Comparison of ENCODE assay signal across 19 cellular contexts in the genomic region with DNA sequence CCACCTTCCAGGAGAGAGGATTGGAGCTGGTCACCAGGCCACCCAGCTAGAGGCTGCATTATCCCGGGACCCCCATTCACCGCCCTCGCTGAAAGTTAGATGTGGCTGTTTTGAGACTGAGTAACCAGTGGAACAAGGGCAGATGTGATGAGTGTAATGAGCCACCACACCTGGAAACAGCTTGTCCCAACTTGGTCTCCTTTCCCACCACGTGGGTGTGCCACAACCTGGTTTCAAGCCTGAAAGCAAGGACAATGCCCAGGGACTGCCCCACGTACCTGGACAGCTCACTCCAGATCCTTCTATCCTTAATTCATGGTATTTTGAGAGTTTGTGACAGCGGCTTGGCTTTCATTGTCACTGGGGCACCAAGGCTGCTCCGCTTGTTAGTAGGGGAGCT. TPM values are rescaled to one million over a fixed set of nuclear protein-coding genes. Genes with fewer than 3 reads are reported as not detected.
DNase-seq lines count a peak whose midpoint lies in the region; ATAC-seq, FAIRE-seq and TF ChIP-seq lines count a peak whose summit lies in the region.
"Had no signal": no experiment of that assay in that cellular context is flagged by ENCODE, and none has a peak within 500 bp of the region (broad histone marks: within the 10 kb centered on the region; RNA-seq: fewer than 3 reads in every experiment).

No MANE protein-coding gene starts in this region.

- ATAC-seq in GM18511 (IDR thresholded peaks at IDR 0.05; ENCODE audit: unreplicated experiment) (no peak), natural killer cell (no peak)

- TF ChIP-seq EP300 in tibial nerve (IDR thresholded peaks at IDR 0.05), result peak in 1 of 2 donors; percentile 20

- H3K9me3 Mint-ChIP-seq in natural killer cell, result peaks cover 0 to 4% of the 10 kb centered on the region in 2 donors
- H3K9me3 Mint-ChIP-seq: CD8-positive, alpha-beta memory T cell; HFFc6 had no signal

- peak overlapping the region; percentile 44 for H2AFZ ChIP-seq in keratinocyte (ENCODE audit: control insufficient read depth, low read length)
- H2AFZ ChIP-seq in osteoblast (ENCODE audit: low read length), result no peak overlapping the region
- H2AFZ ChIP-seq: PC-9 had no signal

- FAIRE-seq in keratinocyte (lab: Jason Lieb, UNC), result peak; percentile 86

- 76 to 85% methylated on average over 7 of the region's 7 CpGs for WGBS in tibial nerve, 2 donors

- H3K79me2 ChIP-seq in keratinocyte (ENCODE audit: control insufficient read depth, insufficient read depth, low read length), result no peaks in the 10 kb centered on the region
- no peaks in the 10 kb centered on the region for H3K79me2 ChIP-seq in osteoblast (ENCODE audit: insufficient read depth, low read length)

- peaks cover 0 to 5% of the 10 kb centered on the region in 2 donors for H3K27me3 Mint-ChIP-seq in natural killer cell (ENCODE audit: low read depth in 2 of 2)

- DNase-seq in WERI-Rb-1 (no peak), dorsolateral prefrontal cortex (no peak), keratinocyte (ENCODE audit: low read depth, low spot score) (no peak), tibial nerve (ENCODE audit: low spot score in 2 of 2) (no peak), natural killer cell (no peak), D341Med (ENCODE audit: low spot score) (no peak), osteoblast (ENCODE audit: insufficient read length, low spot score, missing footprints) (no peak)
- DNase-seq: C1 segment of cervical spinal cord; CD8-positive, alpha-beta memory T cell; DMS79 treated with DMSO at 0.1 percent for 48 hours; H7; HFFc6; MV-4-11; NCI-H187 treated with DMSO at 0.1 percent for 48 hours; NCI-H345; NCI-H526; PC-9 had no signal

- no peaks in the 10 kb centered on the region for H3K9me1 ChIP-seq in keratinocyte (ENCODE audit: control insufficient read depth, extremely low read depth, insufficient read depth, low read length)

- H3K4me1 ChIP-seq in keratinocyte (ENCODE audit: control insufficient read depth, extremely low read depth, insufficient read depth, low read length) (peaks cover 45% of the 10 kb centered on the region), tibial nerve (peaks cover 0 to 70% (median 41%) of the 10 kb centered on the region in 4 donors), osteoblast (ENCODE audit: insufficient read depth, low read length) (peaks cover 15% of the 10 kb centered on the region)

- no peak overlapping the region for H3K4me3 Mint-ChIP-seq in natural killer cell
- H3K4me3 Mint-ChIP-seq: HFFc6 had no signal

- H3K27me3 ChIP-seq in WERI-Rb-1 (ENCODE audit: insufficient read depth, low read depth, severe bottlenecking) (no peaks in the 10 kb centered on the region), dorsolateral prefrontal cortex (no peaks in the 10 kb centered on the region), keratinocyte (ENCODE audit: control insufficient read depth, extremely low read depth, insufficient read depth, low read length) (no peaks in the 10 kb centered on the region), tibial nerve (no peaks in the 10 kb centered on the region), osteoblast (ENCODE audit: insufficient read depth, low read length) (no peaks in the 10 kb centered on the region)

- peaks cover 14 to 19% of the 10 kb centered on the region in 2 donors for H3K4me1 Mint-ChIP-seq in natural killer cell

- intact Hi-C loops in dorsolateral prefrontal cortex (cut with DNase I) (no loop called here), natural killer cell (cut with micrococcal nuclease) (no loop called here)

- H3K9me3 ChIP-seq in WERI-Rb-1 (ENCODE audit: severe bottlenecking), result no peaks in the 10 kb centered on the region
- no peaks in the 10 kb centered on the region for H3K9me3 ChIP-seq in keratinocyte (ENCODE audit: control insufficient read depth, low read depth, low read length)
- no peaks in the 10 kb centered on the region for H3K9me3 ChIP-seq in tibial nerve
- H3K9me3 ChIP-seq in osteoblast (ENCODE audit: low read depth, low read length), result no peaks in the 10 kb centered on the region

- H3K9ac ChIP-seq in keratinocyte (ENCODE audit: control insufficient read depth, extremely low read depth, insufficient read depth, low read length), result peak overlapping the region; percentile 35
- H3K9ac ChIP-seq: KMS-11 had no signal

- H4K20me1 ChIP-seq in keratinocyte (ENCODE audit: control insufficient read depth, extremely low read depth, insufficient read depth, low read length) (no peaks in the 10 kb centered on the region), osteoblast (ENCODE audit: insufficient read depth, low read length) (no peaks in the 10 kb centered on the region)

- peaks cover 16% of the 10 kb centered on the region for H3K36me3 ChIP-seq in WERI-Rb-1
- no peaks in the 10 kb centered on the region for H3K36me3 ChIP-seq in keratinocyte (ENCODE audit: control insufficient read depth in 2 of 2, extremely low read depth in 1 of 2, insufficient read depth in 2 of 2, low read length in 2 of 2)
- peaks cover 0 to 21% (median 0%) of the 10 kb centered on the region in 3 donors for H3K36me3 ChIP-seq in tibial nerve
- no peaks in the 10 kb centered on the region for H3K36me3 ChIP-seq in osteoblast (ENCODE audit: insufficient read depth, low read length)

- H3K27ac Mint-ChIP-seq in natural killer cell, result no peak overlapping the region
- H3K27ac Mint-ChIP-seq: CD8-positive, alpha-beta memory T cell; HFFc6 had no signal

- dilution Hi-C loops in keratinocyte (cut with MboI; ENCODE audit: extremely low pct_ligation_motif_present, low sequenced_read_pairs), result no loop called here

- TF ChIP-seq CTCF in WERI-Rb-1 (IDR thresholded peaks at IDR 0.05; ENCODE audit: low read depth, low read length) (no peak), dorsolateral prefrontal cortex (IDR thresholded peaks at IDR 0.05 in 54 of 56, conservative IDR thresholded peaks at IDR 0.05 in 2 of 56; ENCODE audit: low read depth in 1 of 56, partially characterized antibody in 56 of 56) (no peak), keratinocyte (optimal IDR thresholded peaks at IDR 0.05 in 1 of 3, IDR thresholded peaks at IDR 0.05 in 1 of 3, conservative IDR thresholded peaks at IDR 0.05 in 1 of 3; ENCODE audit: extremely low read depth in 1 of 3, insufficient read depth in 2 of 3, low read length in 3 of 3) (peak in 1 of 3 experiments; percentile 21), tibial nerve (IDR thresholded peaks at IDR 0.05) (no peak), natural killer cell (IDR thresholded peaks at IDR 0.05) (no peak), osteoblast (IDR thresholded peaks at IDR 0.05; ENCODE audit: extremely low read depth, low read depth, low read length) (no peak)

- H3K4me2 ChIP-seq in keratinocyte (ENCODE audit: control insufficient read depth, extremely low read depth, insufficient read depth, low read depth, low read length) (peak overlapping the region; percentile 52), osteoblast (ENCODE audit: insufficient read depth, low read length) (no peak overlapping the region)
- H3K4me2 ChIP-seq: KMS-11, PC-9 had no signal

- H3K36me3 Mint-ChIP-seq in natural killer cell, result no peaks in the 10 kb centered on the region
- H3K36me3 Mint-ChIP-seq: CD8-positive, alpha-beta memory T cell had no signal

- H3K4me3 ChIP-seq in WERI-Rb-1 (ENCODE audit: low read depth, low read length), result no peak overlapping the region
- no peak overlapping the region for H3K4me3 ChIP-seq in dorsolateral prefrontal cortex
- H3K4me3 ChIP-seq in keratinocyte (ENCODE audit: control insufficient read depth in 2 of 3, extremely low read depth in 1 of 3, insufficient read depth in 2 of 3, low read depth in 1 of 3, low read length in 3 of 3), result no peak overlapping the region
- no peak overlapping the region for H3K4me3 ChIP-seq in tibial nerve
- H3K4me3 ChIP-seq in osteoblast (ENCODE audit: insufficient read depth, low read length), result no peak overlapping the region
- H3K4me3 ChIP-seq: PC-9 had no signal

- TF ChIP-seq POLR2A in tibial nerve (IDR thresholded peaks at IDR 0.05), result no peak

- H3K27ac ChIP-seq in WERI-Rb-1, result peak overlapping the region; percentile 40
- peak overlapping the region in 47 of 59 donors; percentile 20 to 100 (median 98) for H3K27ac ChIP-seq in dorsolateral prefrontal cortex
- no peak overlapping the region for H3K27ac ChIP-seq in keratinocyte (ENCODE audit: control insufficient read depth, insufficient read depth, low read length)
- H3K27ac ChIP-seq in tibial nerve, result peak overlapping the region in 3 of 4 donors; percentile 52 to 99 (median 96)
- no peak overlapping the region for H3K27ac ChIP-seq in osteoblast (ENCODE audit: low read depth, low read length)
- H3K27ac ChIP-seq: KMS-11, PC-9 had no signal

RNA-seq across cellular contexts. Expression of a gene that starts 7.0 kb away (rescaled TPM):
- total RNA-seq in dorsolateral prefrontal cortex (100 to 1,000 TPM in 9 of 120 experiments, 10 to 100 TPM in 111; 44.4 to 136 (median 72.9) TPM), tibial nerve (100 to 1,000 TPM; 207 to 323 (median 302) TPM), natural killer cell (under 1 TPM in 2 of 3 donors, not detected in 1; 0.49 to 0.72 TPM), osteoblast (0.59 and 0.72 TPM in 2 replicates)
- polyA plus RNA-seq in keratinocyte, result 0.01 to 0.14 TPM (median 0.10 TPM) in 3 replicates
- 0.76 TPM for polyA plus RNA-seq in keratinocyte (2011; ENCODE audit: low read depth)
- 0.09 TPM in 1 of 2 replicates, not detected in the other for polyA plus RNA-seq in keratinocyte (2011; cell fraction: cytosol; rRNA removed)
- polyA plus RNA-seq in keratinocyte (2011; cell fraction: nucleus; rRNA removed), result 0.89 and 1.1 TPM in 2 replicates
- polyA plus RNA-seq in keratinocyte (2012; ENCODE audit: low replicate concordance), result 0.11 and 0.93 TPM in 2 replicates
- polyA minus RNA-seq in keratinocyte, result not detected in 3 replicates
- polyA minus RNA-seq in keratinocyte (2011; cell fraction: cytosol; rRNA and poly(A)+ RNA removed), result not detected
- 0.31 TPM in 1 of 2 replicates, not detected in the other for polyA minus RNA-seq in keratinocyte (2011; cell fraction: nucleus; rRNA and poly(A)+ RNA removed)
- polyA plus RNA-seq: CD8-positive, alpha-beta memory T cell had no signal

RNA-seq across cellular contexts. Expression of a gene that starts 10.8 kb away (rescaled TPM):
- 100 to 1,000 TPM in 117 of 120 experiments, 10 to 100 TPM in 3; 86.4 to 482 (median 185) TPM for total RNA-seq in dorsolateral prefrontal cortex
- polyA plus RNA-seq in keratinocyte, result 0.14 to 0.23 TPM (median 0.19 TPM) in 3 replicates
- not detected for polyA plus RNA-seq in keratinocyte (2011; ENCODE audit: low read depth)
- polyA plus RNA-seq in keratinocyte (2011; cell fraction: cytosol; rRNA removed), result not detected in 2 replicates
- polyA plus RNA-seq in keratinocyte (2011; cell fraction: nucleus; rRNA removed), result not detected in 2 replicates
- 0.32 and 2.6 TPM in 2 replicates for polyA plus RNA-seq in keratinocyte (2012; ENCODE audit: low replicate concordance)
- not detected in 3 replicates for polyA minus RNA-seq in keratinocyte
- not detected for polyA minus RNA-seq in keratinocyte (2011; cell fraction: cytosol; rRNA and poly(A)+ RNA removed)
- not detected in 2 replicates for polyA minus RNA-seq in keratinocyte (2011; cell fraction: nucleus; rRNA and poly(A)+ RNA removed)
- total RNA-seq in tibial nerve, result 100 to 1,000 TPM in 1 of 4 donors, 10 to 100 TPM in 3; 72.9 to 193 (median 84.9) TPM
- not detected for total RNA-seq in natural killer cell
- total RNA-seq in osteoblast, result not detected in 2 replicates
- total RNA-seq: CD8-positive, alpha-beta memory T cell; PC-9 had no signal

RNA-seq across cellular contexts. Expression of a gene that starts 12.2 kb away (rescaled TPM):
- 10 to 100 TPM in 2 of 120 experiments, 1 to 10 TPM in 110, under 1 TPM in 5, not detected in 3; 0.55 to 17.3 (median 3.3) TPM for total RNA-seq in dorsolateral prefrontal cortex
- 563 to 2,415 TPM (median 851 TPM) in 3 replicates for polyA plus RNA-seq in keratinocyte
- 498 TPM for polyA plus RNA-seq in keratinocyte (2011; ENCODE audit: low read depth)
- 945 and 1,085 TPM in 2 replicates for polyA plus RNA-seq in keratinocyte (2011; cell fraction: cytosol; rRNA removed)
- 621 and 766 TPM in 2 replicates for polyA plus RNA-seq in keratinocyte (2011; cell fraction: nucleus; rRNA removed)
- polyA plus RNA-seq in keratinocyte (2012; ENCODE audit: low replicate concordance), result 829 and 2,475 TPM in 2 replicates
- 308 to 665 TPM (median 468 TPM) in 3 replicates for polyA minus RNA-seq in keratinocyte
- polyA minus RNA-seq in keratinocyte (2011; cell fraction: cytosol; rRNA and poly(A)+ RNA removed), result 614 TPM
- 205 and 217 TPM in 2 replicates for polyA minus RNA-seq in keratinocyte (2011; cell fraction: nucleus; rRNA and poly(A)+ RNA removed)
- total RNA-seq in tibial nerve, result 10 to 100 TPM; 10.8 to 33.9 (median 16.6) TPM
- not detected for total RNA-seq in natural killer cell
- total RNA-seq in osteoblast, result not detected in 2 replicates
- total RNA-seq: CD8-positive, alpha-beta memory T cell; H7; HFFc6 had no signal
- polyA plus RNA-seq: CD8-positive, alpha-beta memory T cell had no signal

RNA-seq across cellular contexts. Expression of a gene that starts 15.2 kb away (rescaled TPM):
- total RNA-seq in dorsolateral prefrontal cortex (100 to 1,000 TPM in 116 of 120 experiments, 10 to 100 TPM in 4; 72.7 to 214 (median 155) TPM), tibial nerve (1 to 10 TPM in 3 of 4 donors, not detected in 1; 2.5 to 5.9 (median 5.7) TPM), natural killer cell (1 to 10 TPM; 4.0 to 5.4 (median 4.9) TPM), osteoblast (not detected in 2 replicates)
- polyA plus RNA-seq in keratinocyte, result 0.36 TPM in 1 of 3 replicates, not detected in the others
- polyA plus RNA-seq in keratinocyte (2011; ENCODE audit: low read depth), result not detected
- not detected in 2 replicates for polyA plus RNA-seq in keratinocyte (2011; cell fraction: cytosol; rRNA removed)
- not detected in 2 replicates for polyA plus RNA-seq in keratinocyte (2011; cell fraction: nucleus; rRNA removed)
- 0.24 TPM in 1 of 2 replicates, not detected in the other for polyA plus RNA-seq in keratinocyte (2012; ENCODE audit: low replicate concordance)
- not detected in 3 replicates for polyA minus RNA-seq in keratinocyte
- not detected for polyA minus RNA-seq in keratinocyte (2011; cell fraction: cytosol; rRNA and poly(A)+ RNA removed)
- polyA minus RNA-seq in keratinocyte (2011; cell fraction: nucleus; rRNA and poly(A)+ RNA removed), result not detected in 2 replicates
- total RNA-seq: PC-9 had no signal

RNA-seq across cellular contexts. Expression of a gene that starts 26.7 kb away (rescaled TPM):
- total RNA-seq in dorsolateral prefrontal cortex (10 to 100 TPM in 101 of 120 experiments, 1 to 10 TPM in 19; 5.8 to 36.4 (median 14.0) TPM), tibial nerve (10 to 100 TPM; 19.9 to 53.4 (median 37.5) TPM), natural killer cell (100 to 1,000 TPM; 226 to 270 (median 231) TPM), osteoblast (29.0 and 32.4 TPM in 2 replicates)
- polyA plus RNA-seq in keratinocyte, result 82.5 to 457 TPM (median 122 TPM) in 3 replicates
- 159 TPM for polyA plus RNA-seq in keratinocyte (2011; ENCODE audit: low read depth)
- 216 and 272 TPM in 2 replicates for polyA plus RNA-seq in keratinocyte (2011; cell fraction: cytosol; rRNA removed)
- 163 TPM in 2 replicates for polyA plus RNA-seq in keratinocyte (2011; cell fraction: nucleus; rRNA removed)
- 191 and 430 TPM in 2 replicates for polyA plus RNA-seq in keratinocyte (2012; ENCODE audit: low replicate concordance)
- 206 to 558 TPM (median 224 TPM) in 3 replicates for polyA minus RNA-seq in keratinocyte
- 226 TPM for polyA minus RNA-seq in keratinocyte (2011; cell fraction: cytosol; rRNA and poly(A)+ RNA removed)
- polyA minus RNA-seq in keratinocyte (2011; cell fraction: nucleus; rRNA and poly(A)+ RNA removed), result 66.2 and 71.1 TPM in 2 replicates

Comparison
In these comparisons a context has a peak if more than half of its experiments do, and no peak if none do; other contexts are left out.
1. H3K27ac ChIP-seq: peak in WERI-Rb-1 (single experiment), dorsolateral prefrontal cortex (47 of 59) and tibial nerve (3 of 4); none in keratinocyte (single experiment) and osteoblast (single experiment).
2. RNA of a gene that starts 7.0 kb away (total RNA-seq): 207 to 323 TPM in tibial nerve and 44.4 to 136 TPM in dorsolateral prefrontal cortex; 0.59 to 0.72 TPM in osteoblast and 0.49 to 0.72 TPM in natural killer cell; every median in the first group is over 10 times any median in the second.
3. RNA of a gene that starts 10.8 kb away (total RNA-seq): 86.4 to 482 TPM in dorsolateral prefrontal cortex and 72.9 to 193 TPM in tibial nerve; not detected in natural killer cell and not detected in osteoblast; every median in the first group is over 10 times any median in the second.